Comparison of ENCODE assay signal across 1 cellular context in genomic region chr11:45092901-45093760, GRCh38.
TF ChIP-seq lines count a peak whose summit lies in the region.

No MANE protein-coding gene starts in this region.

TF ChIP-seq in IMR-90, 13 proteins besides CTCF, POLR2A, EP300 and RAD21 (continued from another document):
- TF ChIP-seq USF2 (IDR thresholded peaks at IDR 0.05; ENCODE audit: low read depth, low read length) (no peak), MAZ (IDR thresholded peaks at IDR 0.05; ENCODE audit: borderline replicate concordance, low read depth, low read length) (0 out of 2 replicates have a peak, but pooled peaks have one; percentile 11), RCOR1 (IDR thresholded peaks at IDR 0.05; ENCODE audit: insufficient replicate concordance, low read length) (no peak), SMC3 (IDR thresholded peaks at IDR 0.05; ENCODE audit: low read depth, low read length) (no peak), MXI1 (IDR thresholded peaks at IDR 0.05; ENCODE audit: borderline replicate concordance, low read depth, low read length) (no peak), CEBPB (IDR thresholded peaks at IDR 0.05; ENCODE audit: low read depth, low read length) (peak; percentile 63)
TF ChIP-seq in IMR-90: peak in this region for 3.
